Comparison of ENCODE assay signal across 31 cellular contexts in the genomic region with DNA sequence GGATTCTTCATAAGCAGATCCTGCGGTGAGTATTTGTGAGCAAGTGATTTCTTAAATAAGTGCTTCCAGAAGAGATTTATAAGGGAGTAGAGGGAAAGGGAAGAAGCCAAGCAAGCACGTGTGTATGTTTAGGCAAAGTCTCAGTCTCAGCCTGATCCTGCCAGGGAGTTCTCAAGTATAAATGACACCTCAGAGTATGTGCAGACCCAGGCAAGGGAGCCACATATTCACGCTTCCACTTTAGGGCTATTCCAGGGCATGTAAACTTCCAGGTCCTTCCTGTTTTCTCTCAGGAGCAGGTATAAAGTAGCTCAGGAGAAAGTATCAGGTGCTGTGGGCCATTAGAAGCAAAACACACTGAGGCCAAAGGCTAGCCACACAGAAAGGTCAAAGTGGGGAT. TPM values are rescaled to one million over a fixed set of nuclear protein-coding genes. Genes with fewer than 3 reads are reported as not detected.
"Had no signal": no experiment of that assay in that cellular context is flagged by ENCODE, and none has a peak within 500 bp of the region (broad histone marks: within the 10 kb centered on the region; RNA-seq: fewer than 3 reads in every experiment).

No MANE protein-coding gene starts in this region.

- H3K27ac Mint-ChIP-seq: stimulated activated effector memory CD8-positive, alpha-beta T cell treated with anti-CD3 and anti-CD28 coated beads, Interleukin-12 subunit alpha, Interleukin-12 subunit beta, amount 100 ng/mL, for 72 hours; stimulated activated memory B cell treated with anti-CD40 and anti-IgM and Interleukin-4, amounts not matched to agents 10 μg/mL and 1 μg/mL and 100 μg/mL, for 72 hours; stimulated activated naive B cell treated with anti-CD40 and anti-IgM and Interleukin-4, amounts not matched to agents 10 μg/mL and 1 μg/mL and 100 μg/mL, for 72 hours; stimulated activated naive CD8-positive, alpha-beta T cell treated with anti-CD3 and anti-CD28 coated beads, Interleukin-15, amount 100 ng/mL, for 72 hours; stimulated activated naive CD8-positive, alpha-beta T cell treated with anti-CD3 and anti-CD28 coated beads, Interleukin-15, Interleukin-2, amounts not matched to agents 100 ng/mL and 50 ng/mL, for 24 hours; type B pancreatic cell had no signal

- DNase-seq: stimulated activated CD4-positive, alpha-beta T cell treated with anti-CD3 and anti-CD28 coated beads, Interleukin-2, amount 100 ng/mL, for 48 hours; stimulated activated CD4-positive, alpha-beta T cell treated with anti-CD3 and anti-CD28 coated beads, Interleukin-4, amount 100 ng/mL, for 1 hour; stimulated activated CD4-positive, alpha-beta T cell treated with anti-CD3 and anti-CD28 coated beads, Interleukin-4, amount 100 ng/mL, for 24 hours; stimulated activated CD4-positive, alpha-beta T cell treated with anti-CD3 and anti-CD28 coated beads, Interleukin-4, amount 100 ng/mL, for 4 hours; stimulated activated CD8-positive, alpha-beta memory T cell treated with anti-CD3 and anti-CD28 coated beads, Interleukin-4, amount 100 ng/mL, for 48 hours; stimulated activated naive B cell treated with anti-CD40 and anti-IgM and Interleukin-4, amounts not matched to agents 10 μg/mL and 1 μg/mL and 100 μg/mL, for 72 hours; stimulated activated naive CD4-positive, alpha-beta T cell; stimulated activated naive CD4-positive, alpha-beta T cell treated with Interleukin-2 at 50 U/mL for 16 hours; stimulated activated naive CD8-positive, alpha-beta T cell treated with anti-CD3 and anti-CD28 coated beads, Interleukin-15, amount 100 ng/mL, for 72 hours; stimulated activated naive CD8-positive, alpha-beta T cell treated with anti-CD3 and anti-CD28 coated beads, Interleukin-15, Interleukin-2, amounts not matched to agents 100 U/mL and 50 U/mL, for 24 hours; stomach; substantia nigra; testis; thyroid gland; tibial artery; transverse colon; trophoblast cell; upper lobe of left lung; upper lobe of right lung; uterus had no signal

- H3K4me3 Mint-ChIP-seq: stimulated activated effector memory CD8-positive, alpha-beta T cell treated with anti-CD3 and anti-CD28 coated beads, Interleukin-12 subunit alpha, Interleukin-12 subunit beta, amount 100 ng/mL, for 72 hours; stimulated activated memory B cell treated with anti-CD40 and anti-IgM and Interleukin-4, amounts not matched to agents 10 μg/mL and 1 μg/mL and 100 μg/mL, for 72 hours; stimulated activated naive B cell treated with anti-CD40 and anti-IgM and Interleukin-4, amounts not matched to agents 10 μg/mL and 1 μg/mL and 100 μg/mL, for 72 hours; stimulated activated naive CD8-positive, alpha-beta T cell treated with anti-CD3 and anti-CD28 coated beads, Interleukin-15, amount 100 ng/mL, for 72 hours; stimulated activated naive CD8-positive, alpha-beta T cell treated with anti-CD3 and anti-CD28 coated beads, Interleukin-15, Interleukin-2, amounts not matched to agents 100 ng/mL and 50 ng/mL, for 24 hours; type B pancreatic cell had no signal

- ATAC-seq: stimulated activated effector memory CD8-positive, alpha-beta T cell treated with anti-CD3 and anti-CD28 coated beads, Interleukin-12 subunit alpha, Interleukin-12 subunit beta, amount 100 ng/mL, for 72 hours; stimulated activated memory B cell treated with anti-CD40 and anti-IgM and Interleukin-4, amounts not matched to agents 10 μg/mL and 1 μg/mL and 100 μg/mL, for 72 hours; stimulated activated naive B cell treated with anti-CD40 and anti-IgM and Interleukin-4, amounts not matched to agents 10 μg/mL and 1 μg/mL and 100 μg/mL, for 72 hours; stimulated activated naive CD8-positive, alpha-beta T cell treated with anti-CD3 and anti-CD28 coated beads, Interleukin-15, amount 100 ng/mL, for 72 hours; stimulated activated naive CD8-positive, alpha-beta T cell treated with anti-CD3 and anti-CD28 coated beads, Interleukin-15, Interleukin-2, amounts not matched to agents 100 U/mL and 50 U/mL, for 24 hours; upper lobe of right lung had no signal

- H3K36me3 Mint-ChIP-seq: stimulated activated effector memory CD8-positive, alpha-beta T cell treated with anti-CD3 and anti-CD28 coated beads, Interleukin-12 subunit alpha, Interleukin-12 subunit beta, amount 100 ng/mL, for 72 hours; type B pancreatic cell had no signal

- H3K4me1 Mint-ChIP-seq: stimulated activated effector memory CD8-positive, alpha-beta T cell treated with anti-CD3 and anti-CD28 coated beads, Interleukin-12 subunit alpha, Interleukin-12 subunit beta, amount 100 ng/mL, for 72 hours; stimulated activated memory B cell treated with anti-CD40 and anti-IgM and Interleukin-4, amounts not matched to agents 10 μg/mL and 1 μg/mL and 100 μg/mL, for 72 hours; stimulated activated naive B cell treated with anti-CD40 and anti-IgM and Interleukin-4, amounts not matched to agents 10 μg/mL and 1 μg/mL and 100 μg/mL, for 72 hours; stimulated activated naive CD8-positive, alpha-beta T cell treated with anti-CD3 and anti-CD28 coated beads, Interleukin-15, amount 100 ng/mL, for 72 hours had no signal

- H3K27me3 Mint-ChIP-seq: stimulated activated memory B cell treated with anti-CD40 and anti-IgM and Interleukin-4, amounts not matched to agents 10 μg/mL and 1 μg/mL and 100 μg/mL, for 72 hours; stimulated activated naive CD8-positive, alpha-beta T cell treated with anti-CD3 and anti-CD28 coated beads, Interleukin-15, amount 100 ng/mL, for 72 hours; stimulated activated naive CD8-positive, alpha-beta T cell treated with anti-CD3 and anti-CD28 coated beads, Interleukin-15, Interleukin-2, amounts not matched to agents 100 ng/mL and 50 ng/mL, for 24 hours had no signal

RNA-seq across cellular contexts. Expression of gene SPATA31D1, which starts 22.6 kb away (rescaled TPM):
- total RNA-seq: stomach, subcutaneous adipose tissue, temporal lobe, thoracic aorta, thyroid gland, tibial nerve, transverse colon, upper lobe of left lung, upper lobe of right lung, ureter, urinary bladder, vagina had no signal
- polyA plus RNA-seq: stomach had no signal
